In genomic region chr1:23599125-23599524, GRCh38 we compare ENCODE assay signal across 1 cellular context.
TF ChIP-seq lines count a peak whose summit lies in the region.

No MANE protein-coding gene starts in this region.

TF ChIP-seq in K562, 482 proteins besides CTCF, POLR2A, EP300 and RAD21:
- TF ChIP-seq TBP (optimal IDR thresholded peaks at IDR 0.05; ENCODE audit: low read depth, low read length) (no peak), ZKSCAN1 (IDR thresholded peaks at IDR 0.05; ENCODE audit: low read depth, low read length) (peak; percentile 92), DEAF1 (CRISPR knock-in tag; IDR thresholded peaks at IDR 0.05) (no peak)
